18 cellular contexts compared by ENCODE assay signal in genomic region chr1:221509575-221510360, GRCh38.
A peak's percentile ranks its signal among the peaks of the same experiment; 100 is the strongest.
DNase-seq lines count a peak whose midpoint lies in the region; ATAC-seq and TF ChIP-seq lines count a peak whose summit lies in the region.
"Had no signal": no experiment of that assay in that cellular context is flagged by ENCODE, and none has a peak within 500 bp of the region (broad histone marks: within the 10 kb centered on the region; RNA-seq: fewer than 3 reads in every experiment).

No MANE protein-coding gene starts in this region.

- no peaks in the 10 kb centered on the region for H3K9me3 ChIP-seq in gastrocnemius medialis

- TF ChIP-seq CTCF in choroid plexus epithelial cell (conservative IDR thresholded peaks at IDR 0.05; ENCODE audit: low read depth, low read length): no peak
- TF ChIP-seq CTCF in gastrocnemius medialis (IDR thresholded peaks at IDR 0.05 in 4 of 5, conservative IDR thresholded peaks at IDR 0.05 in 1 of 5): no peak

- TF ChIP-seq POLR2A in gastrocnemius medialis (IDR thresholded peaks at IDR 0.05): no peak
- no peak for TF ChIP-seq POLR2A in GM18505 (IDR thresholded peaks at IDR 0.05; ENCODE audit: borderline replicate concordance, extremely low read depth, insufficient read depth, insufficient read length)

- in situ Hi-C loops in gastrocnemius medialis (cut with MboI; ENCODE audit: low sequenced_read_pairs in 4 of 4): no loop called here

- no peaks in the 10 kb centered on the region for H3K27me3 ChIP-seq in gastrocnemius medialis
- H3K27me3 ChIP-seq: body of pancreas, suprapubic skin had no signal

- no peaks in the 10 kb centered on the region for H3K4me1 ChIP-seq in gastrocnemius medialis
- H3K4me1 ChIP-seq: body of pancreas had no signal

- intact Hi-C loops in gastrocnemius medialis (cut with DNase I; ENCODE audit: low total_unique reads): no loop called here

- DNase-seq in DMS 273 treated with DMSO at 0.1 percent for 48 hours (lab: John Stamatoyannopoulos, UW) (peak; percentile 37), choroid plexus epithelial cell (ENCODE audit: low read depth) (peak; percentile 66), gastrocnemius medialis (no peak), dermis blood vessel endothelial cell (no peak)
- DNase-seq in activated naive CD4-positive, alpha-beta T cell treated with anti-CD3 and anti-CD28 coated beads, Interleukin-2, amount 50 U/mL, for 72 hours (ENCODE audit: low spot score in 2 of 2): no peak
- DNase-seq: activated naive CD4-positive, alpha-beta T cell treated with anti-CD3 and anti-CD28 coated beads for 36 hours; body of pancreas; head of caudate nucleus; naive thymus-derived CD4-positive, alpha-beta T cell; NCI-H2029 treated with DMSO at 0.1 percent for 48 hours; NCI-H510A treated with DMSO at 0.1 percent for 48 hours had no signal

- H3K9me3 Mint-ChIP-seq in activated naive CD4-positive, alpha-beta T cell treated with anti-CD3 and anti-CD28 coated beads, Interleukin-2, amount 50 U/mL, for 72 hours: peaks cover 9 to 10% of the 10 kb centered on the region in 2 donors

- no peaks in the 10 kb centered on the region for H3K36me3 ChIP-seq in gastrocnemius medialis
- H3K36me3 ChIP-seq: suprapubic skin had no signal

- H3K27ac ChIP-seq in gastrocnemius medialis: no peak overlapping the region
- H3K27ac ChIP-seq: body of pancreas, suprapubic skin had no signal

- no peak overlapping the region for H3K4me3 ChIP-seq in choroid plexus epithelial cell (ENCODE audit: low read depth, low read length)
- H3K4me3 ChIP-seq in gastrocnemius medialis: no peak overlapping the region
- H3K4me3 ChIP-seq: body of pancreas, smooth muscle cell, suprapubic skin had no signal

- peaks cover 9 to 13% of the 10 kb centered on the region in 2 donors for H3K36me3 Mint-ChIP-seq in activated naive CD4-positive, alpha-beta T cell treated with anti-CD3 and anti-CD28 coated beads, Interleukin-2, amount 50 U/mL, for 72 hours

- no peak overlapping the region for H3K27ac Mint-ChIP-seq in activated naive CD4-positive, alpha-beta T cell treated with anti-CD3 and anti-CD28 coated beads, Interleukin-2, amount 50 U/mL, for 72 hours
- H3K27ac Mint-ChIP-seq: activated naive CD4-positive, alpha-beta T cell treated with anti-CD3 and anti-CD28 coated beads for 36 hours; naive thymus-derived CD4-positive, alpha-beta T cell had no signal

- ATAC-seq in GM18520 (IDR thresholded peaks at IDR 0.05; ENCODE audit: unreplicated experiment) (peak; percentile 44), HG03175 (IDR thresholded peaks at IDR 0.05; ENCODE audit: unreplicated experiment) (peak; percentile 65), gastrocnemius medialis (no peak), GM18505 (IDR thresholded peaks at IDR 0.05; ENCODE audit: unreplicated experiment) (no peak)
- ATAC-seq in activated naive CD4-positive, alpha-beta T cell treated with anti-CD3 and anti-CD28 coated beads, Interleukin-2, amount 50 U/mL, for 72 hours: no peak
- ATAC-seq: body of pancreas; esophagus mucosa; naive thymus-derived CD4-positive, alpha-beta T cell; SK-N-SH treated with all-trans-retinoic acid at 6 μM for 48 hours had no signal

Comparison
In these comparisons a context has a peak if more than half of its experiments do, and no peak if none do; other contexts are left out.
1. DNase-seq: peak in DMS 273 treated with DMSO at 0.1 percent for 48 hours (single experiment) and choroid plexus epithelial cell (single experiment); none in gastrocnemius medialis (0 of 2), dermis blood vessel endothelial cell (single experiment) and activated naive CD4-positive, alpha-beta T cell treated with anti-CD3 and anti-CD28 coated beads, Interleukin-2, amount 50 U/mL, for 72 hours (0 of 2).
2. ATAC-seq: peak in GM18520 (single experiment) and HG03175 (single experiment); none in gastrocnemius medialis (0 of 2), GM18505 (single experiment) and activated naive CD4-positive, alpha-beta T cell treated with anti-CD3 and anti-CD28 coated beads, Interleukin-2, amount 50 U/mL, for 72 hours (0 of 2).